ENCODE assay signal across 8 cellular contexts in genomic region chr10:72274213-72274729, GRCh38. TPM values are rescaled to one million over a fixed set of nuclear protein-coding genes. Genes with fewer than 3 reads are reported as not detected.
DNase-seq lines count a peak whose midpoint lies in the region; ATAC-seq and TF ChIP-seq lines count a peak whose summit lies in the region.

No MANE protein-coding gene starts in this region.

- TF ChIP-seq CTCF in CD8-positive, alpha-beta T cell (IDR thresholded peaks at IDR 0.05), result no peak
- TF ChIP-seq CTCF in astrocyte of the spinal cord (IDR thresholded peaks at IDR 0.05; ENCODE audit: low read depth, low read length) (no peak), left lung (IDR thresholded peaks at IDR 0.05) (no peak), thoracic aorta (IDR thresholded peaks at IDR 0.05) (no peak)

- H3K4me1 Mint-ChIP-seq in CD8-positive, alpha-beta T cell (ENCODE audit: low read depth), result peaks cover 53% of the 10 kb centered on the region

- in situ Hi-C loops in astrocyte of the spinal cord (cut with HindIII; ENCODE audit: low sequenced_read_pairs), result no loop called here

- peak overlapping the region; percentile 69 for H3K4me3 ChIP-seq in CD8-positive, alpha-beta T cell (ENCODE audit: low read depth, low read length)
- peak overlapping the region; percentile 96 for H3K4me3 ChIP-seq in astrocyte of the spinal cord (ENCODE audit: low read depth, low read length)
- peak overlapping the region; percentile 83 to 96 for H3K4me3 ChIP-seq in left lung
- H3K4me3 ChIP-seq in thoracic aorta, result peak overlapping the region; percentile 85

- H3K4me3 Mint-ChIP-seq in CD8-positive, alpha-beta T cell, result peak overlapping the region; percentile 98

- peaks cover 30% of the 10 kb centered on the region for H3K36me3 Mint-ChIP-seq in CD8-positive, alpha-beta T cell

- H3K9me3 Mint-ChIP-seq in CD8-positive, alpha-beta T cell, result no peaks in the 10 kb centered on the region

- peak in 2 of 7 experiments; percentile 36 for DNase-seq in CD8-positive, alpha-beta T cell
- DNase-seq in astrocyte of the spinal cord (ENCODE audit: low read depth, low spot score), result no peak
- DNase-seq in left lung, result peak in 1 of 2 donors; percentile 87
- no peak for DNase-seq in thoracic aorta (ENCODE audit: low spot score)
- no peak for DNase-seq in NCI-H446 treated with DMSO at 0.1 percent for 48 hours (lab: John Stamatoyannopoulos, UW)

- H3K27me3 ChIP-seq in CD8-positive, alpha-beta T cell (ENCODE audit: insufficient read depth, low read length), result no peaks in the 10 kb centered on the region
- H3K27me3 ChIP-seq in left lung, result no peaks in the 10 kb centered on the region
- no peaks in the 10 kb centered on the region for H3K27me3 ChIP-seq in thoracic aorta (replicated peaks; ENCODE audit: insufficient read depth)

- peak overlapping the region; percentile 93 for H3K27ac Mint-ChIP-seq in CD8-positive, alpha-beta T cell

- ATAC-seq in CD8-positive, alpha-beta T cell, result peak; percentile 1
- ATAC-seq in HG03159 (IDR thresholded peaks at IDR 0.05; ENCODE audit: unreplicated experiment), result peak; percentile 8
- ATAC-seq in left lung, result peak; percentile 8
- ATAC-seq in thoracic aorta (ENCODE audit: insufficient number of reproducible peaks, low FRiP score, low read depth), result no peak
- no peak for ATAC-seq in GM19023 (IDR thresholded peaks at IDR 0.05; ENCODE audit: unreplicated experiment)
- no peak for ATAC-seq in HG03457 (IDR thresholded peaks at IDR 0.05; ENCODE audit: unreplicated experiment)

- peaks cover 16% of the 10 kb centered on the region for H3K36me3 ChIP-seq in CD8-positive, alpha-beta T cell (ENCODE audit: insufficient read depth, low read length)
- peaks cover 0 to 20% of the 10 kb centered on the region in 2 donors for H3K36me3 ChIP-seq in left lung
- peaks cover 3% of the 10 kb centered on the region for H3K36me3 ChIP-seq in thoracic aorta

- peak overlapping the region; percentile 82 for H3K27ac ChIP-seq in CD8-positive, alpha-beta T cell (ENCODE audit: low read depth, low read length)
- H3K27ac ChIP-seq in left lung, result peak overlapping the region; percentile 87 to 99
- H3K27ac ChIP-seq in thoracic aorta, result peak overlapping the region; percentile 91 to 95

- H3K27me3 Mint-ChIP-seq in CD8-positive, alpha-beta T cell (ENCODE audit: low read depth), result no peaks in the 10 kb centered on the region

- H3K9me3 ChIP-seq in CD8-positive, alpha-beta T cell (ENCODE audit: low read length), result no peaks in the 10 kb centered on the region
- H3K9me3 ChIP-seq in left lung (no peaks in the 10 kb centered on the region), thoracic aorta (no peaks in the 10 kb centered on the region)

- intact Hi-C loops in CD8-positive, alpha-beta T cell (cut with DNase I, micrococcal nuclease), result loop anchor here (1.0 to 2.0 kb wide), 2 partner anchors 45 to 63 kb away; no protein-coding TSS in a partner anchor
- intact Hi-C loops in left lung (cut with DNase I), result loop anchor here in 1 of 2 donors (10.0 kb wide), 1 partner anchor 61 kb away; no protein-coding TSS in a partner anchor

- POLR2A ChIA-PET in CD8-positive, alpha-beta T cell (lab: Charles Lee), result interaction anchor here (1.0 to 3.5 kb wide), 22 partner anchors 11 to 190 kb away, joined by 3 to 39 read pairs (median 5); partner anchors contain the start of genes ANAPC16 and ASCC1

- CTCF ChIA-PET in CD8-positive, alpha-beta T cell (lab: Charles Lee), result interaction anchor here (0.7 to 5.2 kb wide), 30 partner anchors 9 to 216 kb away, joined by 3 to 106 read pairs (median 7); partner anchors contain the start of genes ANAPC16 and ASCC1

- H3K4me1 ChIP-seq in CD8-positive, alpha-beta T cell (ENCODE audit: insufficient read depth, low read length), result peaks cover 30% of the 10 kb centered on the region
- peaks cover 16 to 49% of the 10 kb centered on the region in 2 donors for H3K4me1 ChIP-seq in left lung
- H3K4me1 ChIP-seq in thoracic aorta (ENCODE audit: control insufficient read depth in 1 of 2, low read depth in 2 of 2), result peaks cover 19 to 26% of the 10 kb centered on the region in 2 donors

RNA-seq across cellular contexts. Expression of gene DDIT4, which starts 0.5 kb away (rescaled TPM):
- total RNA-seq in CD8-positive, alpha-beta T cell, result 100 to 1,000 TPM; 351 to 360 TPM
- total RNA-seq in left lung, result 10 to 100 TPM; 40.7 to 73.8 TPM
- total RNA-seq in thoracic aorta, result 100 to 1,000 TPM; 163 to 374 TPM

RNA-seq across cellular contexts. Expression of gene ASCC1, which starts 58.2 kb away (rescaled TPM):
- 10 to 100 TPM; 16.5 to 19.1 TPM for total RNA-seq in CD8-positive, alpha-beta T cell
- 10 to 100 TPM; 27.0 to 29.8 TPM for total RNA-seq in left lung
- total RNA-seq in thoracic aorta, result 10 to 100 TPM; 15.2 to 30.3 TPM

RNA-seq across cellular contexts. Expression of gene ANAPC16, which starts 58.5 kb away (rescaled TPM):
- 10 to 100 TPM; 46.6 to 48.0 TPM for total RNA-seq in CD8-positive, alpha-beta T cell
- 10 to 100 TPM; 86.0 to 97.0 TPM for total RNA-seq in left lung
- total RNA-seq in thoracic aorta, result 10 to 100 TPM; 44.0 to 46.7 TPM

Comparison
In these comparisons a context has a peak if more than half of its experiments do, and no peak if none do; other contexts are left out.
1. ATAC-seq: peak in CD8-positive, alpha-beta T cell (single experiment), HG03159 (single experiment) and left lung (single experiment); none in thoracic aorta (single experiment), GM19023 (single experiment) and HG03457 (single experiment).
2. Peak in every context shown above with its lines, with median percentiles within 50 percentile points of each other: H3K27ac ChIP-seq and H3K4me3 ChIP-seq.